ENCODE assay signal across 1 cellular context in the genomic region with DNA sequence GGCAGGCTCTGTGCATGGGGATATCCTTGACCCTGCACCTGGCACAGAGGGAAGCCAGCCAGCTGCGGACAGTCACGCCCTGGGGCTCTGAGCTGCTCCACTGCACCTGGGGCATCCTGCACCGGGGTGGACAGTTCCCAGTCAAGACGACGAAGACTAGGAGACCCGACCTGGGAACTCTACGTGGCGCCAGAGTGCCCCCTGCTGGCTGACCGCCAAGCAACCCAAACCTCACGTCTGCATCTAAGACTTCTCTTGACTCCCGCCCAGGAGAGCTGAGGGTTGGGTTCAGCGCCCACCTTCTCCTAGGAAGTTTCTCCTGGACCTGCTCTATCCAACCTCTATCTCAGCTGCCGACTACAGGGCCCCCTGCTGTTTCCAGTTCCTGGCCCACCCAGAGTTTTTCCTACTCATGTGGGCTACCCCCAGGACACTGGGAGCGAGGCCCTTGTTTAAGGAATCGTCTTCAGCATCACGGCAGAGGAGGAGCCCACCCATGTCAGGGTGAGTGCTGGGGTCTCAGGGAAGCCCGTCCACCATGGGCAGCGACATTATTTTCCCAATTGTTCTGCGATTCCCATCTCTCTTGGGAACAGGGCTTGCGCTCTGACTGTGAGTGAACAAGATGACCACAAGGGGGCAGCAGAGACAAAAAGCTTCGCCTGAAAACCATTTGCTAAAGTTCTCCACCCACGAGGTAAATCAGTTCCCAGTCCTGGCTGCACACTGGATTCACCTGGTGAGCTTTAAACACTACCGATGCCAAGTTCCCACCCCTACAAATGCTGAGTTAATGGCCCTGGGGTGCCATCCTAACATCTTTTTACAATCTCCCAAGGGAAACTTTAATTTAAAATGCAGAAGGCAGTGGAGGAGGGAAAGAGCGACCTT.
TF ChIP-seq lines count a peak whose summit lies in the region.

No MANE protein-coding gene starts in this region.

TF ChIP-seq in HepG2, 621 proteins besides CTCF, POLR2A, EP300 and RAD21 (continued from another document and continues in another):
- TF ChIP-seq, protein P1, sequence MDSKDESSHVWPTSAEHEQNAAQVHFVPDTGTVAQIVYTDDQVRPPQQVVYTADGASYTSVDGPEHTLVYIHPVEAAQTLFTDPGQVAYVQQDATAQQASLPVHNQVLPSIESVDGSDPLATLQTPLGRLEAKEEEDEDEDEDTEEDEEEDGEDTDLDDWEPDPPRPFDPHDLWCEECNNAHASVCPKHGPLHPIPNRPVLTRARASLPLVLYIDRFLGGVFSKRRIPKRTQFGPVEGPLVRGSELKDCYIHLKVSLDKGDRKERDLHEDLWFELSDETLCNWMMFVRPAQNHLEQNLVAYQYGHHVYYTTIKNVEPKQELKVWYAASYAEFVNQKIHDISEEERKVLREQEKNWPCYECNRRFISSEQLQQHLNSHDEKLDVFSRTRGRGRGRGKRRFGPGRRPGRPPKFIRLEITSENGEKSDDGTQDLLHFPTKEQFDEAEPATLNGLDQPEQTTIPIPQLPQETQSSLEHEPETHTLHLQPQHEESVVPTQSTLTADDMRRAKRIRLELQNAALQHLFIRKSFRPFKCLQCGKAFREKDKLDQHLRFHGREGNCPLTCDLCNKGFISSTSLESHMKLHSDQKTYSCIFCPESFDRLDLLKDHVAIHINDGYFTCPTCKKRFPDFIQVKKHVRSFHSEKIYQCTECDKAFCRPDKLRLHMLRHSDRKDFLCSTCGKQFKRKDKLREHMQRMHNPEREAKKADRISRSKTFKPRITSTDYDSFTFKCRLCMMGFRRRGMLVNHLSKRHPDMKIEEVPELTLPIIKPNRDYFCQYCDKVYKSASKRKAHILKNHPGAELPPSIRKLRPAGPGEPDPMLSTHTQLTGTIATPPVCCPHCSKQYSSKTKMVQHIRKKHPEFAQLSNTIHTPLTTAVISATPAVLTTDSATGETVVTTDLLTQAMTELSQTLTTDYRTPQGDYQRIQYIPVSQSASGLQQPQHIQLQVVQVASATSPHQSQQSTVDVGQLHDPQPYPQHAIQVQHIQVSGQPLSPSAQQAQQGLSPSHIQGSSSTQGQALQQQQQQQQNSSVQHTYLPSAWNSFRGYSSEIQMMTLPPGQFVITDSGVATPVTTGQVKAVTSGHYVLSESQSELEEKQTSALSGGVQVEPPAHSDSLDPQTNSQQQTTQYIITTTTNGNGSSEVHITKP (CRISPR knock-in tag; IDR thresholded peaks at IDR 0.05; ENCODE audit: low read depth): no peak
- TF ChIP-seq KLF16 (CRISPR knock-in tag; IDR thresholded peaks at IDR 0.05): 0 out of 4 replicates have a peak, but pooled peaks of 1 of the 2 experiments have one; percentile 28
- TF ChIP-seq SRSF1 (optimal IDR thresholded peaks at IDR 0.05; ENCODE audit: low read depth, low read length): no peak
- TF ChIP-seq SP5 (CRISPR knock-in tag; IDR thresholded peaks at IDR 0.05; ENCODE audit: borderline replicate concordance, low read depth): peak; percentile 56; the same call in 1 of the 2 replicates
- TF ChIP-seq, protein P2, sequence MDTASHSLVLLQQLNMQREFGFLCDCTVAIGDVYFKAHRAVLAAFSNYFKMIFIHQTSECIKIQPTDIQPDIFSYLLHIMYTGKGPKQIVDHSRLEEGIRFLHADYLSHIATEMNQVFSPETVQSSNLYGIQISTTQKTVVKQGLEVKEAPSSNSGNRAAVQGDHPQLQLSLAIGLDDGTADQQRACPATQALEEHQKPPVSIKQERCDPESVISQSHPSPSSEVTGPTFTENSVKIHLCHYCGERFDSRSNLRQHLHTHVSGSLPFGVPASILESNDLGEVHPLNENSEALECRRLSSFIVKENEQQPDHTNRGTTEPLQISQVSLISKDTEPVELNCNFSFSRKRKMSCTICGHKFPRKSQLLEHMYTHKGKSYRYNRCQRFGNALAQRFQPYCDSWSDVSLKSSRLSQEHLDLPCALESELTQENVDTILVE (CRISPR knock-in tag; IDR thresholded peaks at IDR 0.05): 0 out of 2 replicates have a peak, but pooled peaks have one; percentile 11
- peak; percentile 59 for TF ChIP-seq XRCC5 (optimal IDR thresholded peaks at IDR 0.05; ENCODE audit: low read length)
- TF ChIP-seq ARNTL (CRISPR knock-in tag; IDR thresholded peaks at IDR 0.05): 0 out of 2 replicates have a peak, but pooled peaks have one; percentile 18
- TF ChIP-seq, protein P3, sequence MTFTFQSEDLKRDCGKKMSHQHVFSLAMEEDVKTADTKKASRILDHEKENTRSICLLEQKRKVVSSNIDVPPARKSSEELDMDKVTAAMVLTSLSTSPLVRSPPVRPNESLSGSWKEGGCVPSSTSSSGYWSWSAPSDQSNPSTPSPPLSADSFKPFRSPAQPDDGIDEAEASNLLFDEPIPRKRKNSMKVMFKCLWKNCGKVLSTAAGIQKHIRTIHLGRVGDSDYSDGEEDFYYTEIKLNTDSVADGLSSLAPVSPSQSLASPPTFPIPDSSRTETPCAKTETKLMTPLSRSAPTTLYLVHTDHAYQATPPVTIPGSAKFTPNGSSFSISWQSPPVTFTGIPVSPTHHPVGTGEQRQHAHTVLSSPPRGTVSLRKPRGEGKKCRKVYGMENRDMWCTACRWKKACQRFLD (CRISPR knock-in tag; IDR thresholded peaks at IDR 0.05; ENCODE audit: borderline replicate concordance): 0 out of 2 replicates have a peak, but pooled peaks have one; percentile 18
- TF ChIP-seq TBP (CRISPR knock-in tag; IDR thresholded peaks at IDR 0.05): no peak
- TF ChIP-seq, protein P4, sequence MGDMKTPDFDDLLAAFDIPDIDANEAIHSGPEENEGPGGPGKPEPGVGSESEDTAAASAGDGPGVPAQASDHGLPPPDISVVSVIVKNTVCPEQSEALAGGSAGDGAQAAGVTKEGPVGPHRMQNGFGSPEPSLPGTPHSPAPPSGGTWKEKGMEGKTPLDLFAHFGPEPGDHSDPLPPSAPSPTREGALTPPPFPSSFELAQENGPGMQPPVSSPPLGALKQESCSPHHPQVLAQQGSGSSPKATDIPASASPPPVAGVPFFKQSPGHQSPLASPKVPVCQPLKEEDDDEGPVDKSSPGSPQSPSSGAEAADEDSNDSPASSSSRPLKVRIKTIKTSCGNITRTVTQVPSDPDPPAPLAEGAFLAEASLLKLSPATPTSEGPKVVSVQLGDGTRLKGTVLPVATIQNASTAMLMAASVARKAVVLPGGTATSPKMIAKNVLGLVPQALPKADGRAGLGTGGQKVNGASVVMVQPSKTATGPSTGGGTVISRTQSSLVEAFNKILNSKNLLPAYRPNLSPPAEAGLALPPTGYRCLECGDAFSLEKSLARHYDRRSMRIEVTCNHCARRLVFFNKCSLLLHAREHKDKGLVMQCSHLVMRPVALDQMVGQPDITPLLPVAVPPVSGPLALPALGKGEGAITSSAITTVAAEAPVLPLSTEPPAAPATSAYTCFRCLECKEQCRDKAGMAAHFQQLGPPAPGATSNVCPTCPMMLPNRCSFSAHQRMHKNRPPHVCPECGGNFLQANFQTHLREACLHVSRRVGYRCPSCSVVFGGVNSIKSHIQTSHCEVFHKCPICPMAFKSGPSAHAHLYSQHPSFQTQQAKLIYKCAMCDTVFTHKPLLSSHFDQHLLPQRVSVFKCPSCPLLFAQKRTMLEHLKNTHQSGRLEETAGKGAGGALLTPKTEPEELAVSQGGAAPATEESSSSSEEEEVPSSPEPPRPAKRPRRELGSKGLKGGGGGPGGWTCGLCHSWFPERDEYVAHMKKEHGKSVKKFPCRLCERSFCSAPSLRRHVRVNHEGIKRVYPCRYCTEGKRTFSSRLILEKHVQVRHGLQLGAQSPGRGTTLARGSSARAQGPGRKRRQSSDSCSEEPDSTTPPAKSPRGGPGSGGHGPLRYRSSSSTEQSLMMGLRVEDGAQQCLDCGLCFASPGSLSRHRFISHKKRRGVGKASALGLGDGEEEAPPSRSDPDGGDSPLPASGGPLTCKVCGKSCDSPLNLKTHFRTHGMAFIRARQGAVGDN (CRISPR knock-in tag; IDR thresholded peaks at IDR 0.05): peak; percentile 43
- TF ChIP-seq EZH2 (conservative IDR thresholded peaks at IDR 0.05; ENCODE audit: low read depth, low read length): no peak
- TF ChIP-seq, protein P5, sequence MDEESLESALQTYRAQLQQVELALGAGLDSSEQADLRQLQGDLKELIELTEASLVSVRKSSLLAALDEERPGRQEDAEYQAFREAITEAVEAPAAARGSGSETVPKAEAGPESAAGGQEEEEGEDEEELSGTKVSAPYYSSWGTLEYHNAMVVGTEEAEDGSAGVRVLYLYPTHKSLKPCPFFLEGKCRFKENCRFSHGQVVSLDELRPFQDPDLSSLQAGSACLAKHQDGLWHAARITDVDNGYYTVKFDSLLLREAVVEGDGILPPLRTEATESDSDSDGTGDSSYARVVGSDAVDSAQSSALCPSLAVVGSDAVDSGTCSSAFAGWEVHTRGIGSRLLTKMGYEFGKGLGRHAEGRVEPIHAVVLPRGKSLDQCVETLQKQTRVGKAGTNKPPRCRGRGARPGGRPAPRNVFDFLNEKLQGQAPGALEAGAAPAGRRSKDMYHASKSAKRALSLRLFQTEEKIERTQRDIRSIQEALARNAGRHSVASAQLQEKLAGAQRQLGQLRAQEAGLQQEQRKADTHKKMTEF (CRISPR knock-in tag; IDR thresholded peaks at IDR 0.05): 0 out of 2 replicates have a peak, but pooled peaks have one; percentile 43
- TF ChIP-seq, protein P6, sequence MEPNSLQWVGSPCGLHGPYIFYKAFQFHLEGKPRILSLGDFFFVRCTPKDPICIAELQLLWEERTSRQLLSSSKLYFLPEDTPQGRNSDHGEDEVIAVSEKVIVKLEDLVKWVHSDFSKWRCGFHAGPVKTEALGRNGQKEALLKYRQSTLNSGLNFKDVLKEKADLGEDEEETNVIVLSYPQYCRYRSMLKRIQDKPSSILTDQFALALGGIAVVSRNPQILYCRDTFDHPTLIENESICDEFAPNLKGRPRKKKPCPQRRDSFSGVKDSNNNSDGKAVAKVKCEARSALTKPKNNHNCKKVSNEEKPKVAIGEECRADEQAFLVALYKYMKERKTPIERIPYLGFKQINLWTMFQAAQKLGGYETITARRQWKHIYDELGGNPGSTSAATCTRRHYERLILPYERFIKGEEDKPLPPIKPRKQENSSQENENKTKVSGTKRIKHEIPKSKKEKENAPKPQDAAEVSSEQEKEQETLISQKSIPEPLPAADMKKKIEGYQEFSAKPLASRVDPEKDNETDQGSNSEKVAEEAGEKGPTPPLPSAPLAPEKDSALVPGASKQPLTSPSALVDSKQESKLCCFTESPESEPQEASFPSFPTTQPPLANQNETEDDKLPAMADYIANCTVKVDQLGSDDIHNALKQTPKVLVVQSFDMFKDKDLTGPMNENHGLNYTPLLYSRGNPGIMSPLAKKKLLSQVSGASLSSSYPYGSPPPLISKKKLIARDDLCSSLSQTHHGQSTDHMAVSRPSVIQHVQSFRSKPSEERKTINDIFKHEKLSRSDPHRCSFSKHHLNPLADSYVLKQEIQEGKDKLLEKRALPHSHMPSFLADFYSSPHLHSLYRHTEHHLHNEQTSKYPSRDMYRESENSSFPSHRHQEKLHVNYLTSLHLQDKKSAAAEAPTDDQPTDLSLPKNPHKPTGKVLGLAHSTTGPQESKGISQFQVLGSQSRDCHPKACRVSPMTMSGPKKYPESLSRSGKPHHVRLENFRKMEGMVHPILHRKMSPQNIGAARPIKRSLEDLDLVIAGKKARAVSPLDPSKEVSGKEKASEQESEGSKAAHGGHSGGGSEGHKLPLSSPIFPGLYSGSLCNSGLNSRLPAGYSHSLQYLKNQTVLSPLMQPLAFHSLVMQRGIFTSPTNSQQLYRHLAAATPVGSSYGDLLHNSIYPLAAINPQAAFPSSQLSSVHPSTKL (CRISPR knock-in tag; IDR thresholded peaks at IDR 0.05): no peak; the same call in 1 of the 2 replicates
- 0 out of 2 replicates have a peak, but pooled peaks have one; percentile 19 for TF ChIP-seq ZBTB7B (CRISPR knock-in tag; IDR thresholded peaks at IDR 0.05)
- TF ChIP-seq, protein P7, sequence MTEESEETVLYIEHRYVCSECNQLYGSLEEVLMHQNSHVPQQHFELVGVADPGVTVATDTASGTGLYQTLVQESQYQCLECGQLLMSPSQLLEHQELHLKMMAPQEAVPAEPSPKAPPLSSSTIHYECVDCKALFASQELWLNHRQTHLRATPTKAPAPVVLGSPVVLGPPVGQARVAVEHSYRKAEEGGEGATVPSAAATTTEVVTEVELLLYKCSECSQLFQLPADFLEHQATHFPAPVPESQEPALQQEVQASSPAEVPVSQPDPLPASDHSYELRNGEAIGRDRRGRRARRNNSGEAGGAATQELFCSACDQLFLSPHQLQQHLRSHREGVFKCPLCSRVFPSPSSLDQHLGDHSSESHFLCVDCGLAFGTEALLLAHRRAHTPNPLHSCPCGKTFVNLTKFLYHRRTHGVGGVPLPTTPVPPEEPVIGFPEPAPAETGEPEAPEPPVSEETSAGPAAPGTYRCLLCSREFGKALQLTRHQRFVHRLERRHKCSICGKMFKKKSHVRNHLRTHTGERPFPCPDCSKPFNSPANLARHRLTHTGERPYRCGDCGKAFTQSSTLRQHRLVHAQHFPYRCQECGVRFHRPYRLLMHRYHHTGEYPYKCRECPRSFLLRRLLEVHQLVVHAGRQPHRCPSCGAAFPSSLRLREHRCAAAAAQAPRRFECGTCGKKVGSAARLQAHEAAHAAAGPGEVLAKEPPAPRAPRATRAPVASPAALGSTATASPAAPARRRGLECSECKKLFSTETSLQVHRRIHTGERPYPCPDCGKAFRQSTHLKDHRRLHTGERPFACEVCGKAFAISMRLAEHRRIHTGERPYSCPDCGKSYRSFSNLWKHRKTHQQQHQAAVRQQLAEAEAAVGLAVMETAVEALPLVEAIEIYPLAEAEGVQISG (CRISPR knock-in tag; IDR thresholded peaks at IDR 0.05): peak; percentile 31; the same call in 1 of the 2 replicates
- TF ChIP-seq, protein P8, sequence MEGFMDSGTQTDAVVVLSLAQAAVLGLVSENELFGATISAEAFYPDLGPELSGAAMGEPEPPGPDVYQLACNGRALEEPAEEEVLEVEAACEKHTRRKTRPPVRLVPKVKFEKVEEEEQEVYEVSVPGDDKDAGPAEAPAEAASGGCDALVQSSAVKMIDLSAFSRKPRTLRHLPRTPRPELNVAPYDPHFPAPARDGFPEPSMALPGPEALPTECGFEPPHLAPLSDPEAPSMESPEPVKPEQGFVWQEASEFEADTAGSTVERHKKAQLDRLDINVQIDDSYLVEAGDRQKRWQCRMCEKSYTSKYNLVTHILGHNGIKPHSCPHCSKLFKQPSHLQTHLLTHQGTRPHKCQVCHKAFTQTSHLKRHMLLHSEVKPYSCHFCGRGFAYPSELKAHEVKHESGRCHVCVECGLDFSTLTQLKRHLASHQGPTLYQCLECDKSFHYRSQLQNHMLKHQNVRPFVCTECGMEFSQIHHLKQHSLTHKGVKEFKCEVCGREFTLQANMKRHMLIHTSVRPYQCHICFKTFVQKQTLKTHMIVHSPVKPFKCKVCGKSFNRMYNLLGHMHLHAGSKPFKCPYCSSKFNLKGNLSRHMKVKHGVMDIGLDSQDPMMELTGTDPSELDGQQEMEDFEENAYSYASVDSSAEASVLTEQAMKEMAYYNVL (CRISPR knock-in tag; IDR thresholded peaks at IDR 0.05; ENCODE audit: borderline replicate concordance): peak; percentile 14; the same call in 1 of the 2 replicates
- TF ChIP-seq, protein P9, sequence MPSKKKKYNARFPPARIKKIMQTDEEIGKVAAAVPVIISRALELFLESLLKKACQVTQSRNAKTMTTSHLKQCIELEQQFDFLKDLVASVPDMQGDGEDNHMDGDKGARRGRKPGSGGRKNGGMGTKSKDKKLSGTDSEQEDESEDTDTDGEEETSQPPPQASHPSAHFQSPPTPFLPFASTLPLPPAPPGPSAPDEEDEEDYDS (CRISPR knock-in tag; IDR thresholded peaks at IDR 0.05): peak; percentile 31; the same call in 1 of the 2 replicates
- TF ChIP-seq, protein P10, sequence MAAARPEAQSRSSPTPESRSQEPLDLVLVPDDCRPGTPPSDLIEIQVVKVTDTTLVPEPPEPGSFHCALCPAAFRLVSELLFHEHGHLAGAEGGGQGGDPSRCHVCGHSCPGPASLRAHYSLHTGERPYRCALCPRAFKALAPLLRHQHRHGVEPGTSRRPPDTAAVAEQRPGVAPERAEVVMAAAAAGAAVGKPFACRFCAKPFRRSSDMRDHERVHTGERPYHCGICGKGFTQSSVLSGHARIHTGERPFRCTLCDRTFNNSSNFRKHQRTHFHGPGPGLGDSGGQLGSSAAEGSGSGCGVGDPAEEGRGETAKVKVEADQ (CRISPR knock-in tag; IDR thresholded peaks at IDR 0.05; ENCODE audit: borderline replicate concordance): 0 out of 2 replicates have a peak, but pooled peaks have one; percentile 23
- no peak for TF ChIP-seq KAT8 (CRISPR knock-in tag; IDR thresholded peaks at IDR 0.05)
- peak; percentile 87 for TF ChIP-seq STAG1 (CRISPR knock-in tag; IDR thresholded peaks at IDR 0.05)
- TF ChIP-seq ZNF883 (CRISPR knock-in tag; IDR thresholded peaks at IDR 0.05; ENCODE audit: not compliant biosample characterization): peak; percentile 56
- TF ChIP-seq PHF8 (CRISPR knock-in tag; IDR thresholded peaks at IDR 0.05): 0 out of 2 replicates have a peak, but pooled peaks have one; percentile 21
